1 cellular context compared by ENCODE assay signal in the genomic region with DNA sequence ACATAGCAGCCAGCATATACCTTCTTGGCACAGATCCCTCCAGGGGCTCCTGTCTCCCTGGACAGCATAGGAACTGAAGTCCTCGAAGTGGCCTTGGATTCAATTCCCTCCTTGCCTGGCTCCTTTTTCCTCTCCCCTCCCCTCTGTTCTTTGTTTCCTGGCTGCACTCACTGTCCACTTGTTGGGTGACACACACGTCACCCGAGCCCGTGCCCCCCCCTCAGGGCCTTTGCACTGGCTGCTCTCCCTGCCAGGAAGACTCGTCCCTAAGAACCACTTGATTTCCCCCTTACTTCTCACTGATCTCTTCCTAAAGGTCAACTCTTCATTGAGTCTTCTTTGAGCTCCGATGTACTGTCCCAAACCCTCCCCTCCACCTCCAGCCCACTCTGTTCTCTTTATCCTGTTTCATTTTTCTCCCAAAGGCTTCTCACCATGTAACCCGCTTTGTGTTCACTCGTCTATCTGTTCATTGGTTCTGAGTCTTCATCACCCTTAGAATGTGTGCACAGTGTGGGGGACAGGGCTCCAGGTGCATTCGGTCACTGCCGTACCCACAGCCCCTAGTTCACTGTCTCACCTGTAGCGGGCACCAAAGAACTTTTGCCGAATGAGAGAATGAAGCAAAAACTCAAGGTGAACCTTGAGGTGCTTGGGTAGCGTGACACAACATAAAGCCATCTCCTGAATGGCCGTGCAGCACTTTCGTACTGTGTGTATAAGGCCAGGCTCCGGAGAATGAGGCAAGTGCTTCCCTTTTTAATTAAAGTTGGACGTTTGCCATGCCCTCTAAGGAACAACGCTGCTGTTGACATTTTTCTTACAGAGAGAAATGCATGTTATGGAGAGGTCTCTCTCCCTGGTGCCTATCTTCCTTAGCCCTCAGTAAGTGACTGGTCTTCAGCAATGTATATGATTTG.
TF ChIP-seq lines count a peak whose summit lies in the region.

No MANE protein-coding gene starts in this region.

TF ChIP-seq in SK-N-SH, 30 proteins besides CTCF, POLR2A, EP300 and RAD21 (continued from another document):
- TF ChIP-seq, protein P1, sequence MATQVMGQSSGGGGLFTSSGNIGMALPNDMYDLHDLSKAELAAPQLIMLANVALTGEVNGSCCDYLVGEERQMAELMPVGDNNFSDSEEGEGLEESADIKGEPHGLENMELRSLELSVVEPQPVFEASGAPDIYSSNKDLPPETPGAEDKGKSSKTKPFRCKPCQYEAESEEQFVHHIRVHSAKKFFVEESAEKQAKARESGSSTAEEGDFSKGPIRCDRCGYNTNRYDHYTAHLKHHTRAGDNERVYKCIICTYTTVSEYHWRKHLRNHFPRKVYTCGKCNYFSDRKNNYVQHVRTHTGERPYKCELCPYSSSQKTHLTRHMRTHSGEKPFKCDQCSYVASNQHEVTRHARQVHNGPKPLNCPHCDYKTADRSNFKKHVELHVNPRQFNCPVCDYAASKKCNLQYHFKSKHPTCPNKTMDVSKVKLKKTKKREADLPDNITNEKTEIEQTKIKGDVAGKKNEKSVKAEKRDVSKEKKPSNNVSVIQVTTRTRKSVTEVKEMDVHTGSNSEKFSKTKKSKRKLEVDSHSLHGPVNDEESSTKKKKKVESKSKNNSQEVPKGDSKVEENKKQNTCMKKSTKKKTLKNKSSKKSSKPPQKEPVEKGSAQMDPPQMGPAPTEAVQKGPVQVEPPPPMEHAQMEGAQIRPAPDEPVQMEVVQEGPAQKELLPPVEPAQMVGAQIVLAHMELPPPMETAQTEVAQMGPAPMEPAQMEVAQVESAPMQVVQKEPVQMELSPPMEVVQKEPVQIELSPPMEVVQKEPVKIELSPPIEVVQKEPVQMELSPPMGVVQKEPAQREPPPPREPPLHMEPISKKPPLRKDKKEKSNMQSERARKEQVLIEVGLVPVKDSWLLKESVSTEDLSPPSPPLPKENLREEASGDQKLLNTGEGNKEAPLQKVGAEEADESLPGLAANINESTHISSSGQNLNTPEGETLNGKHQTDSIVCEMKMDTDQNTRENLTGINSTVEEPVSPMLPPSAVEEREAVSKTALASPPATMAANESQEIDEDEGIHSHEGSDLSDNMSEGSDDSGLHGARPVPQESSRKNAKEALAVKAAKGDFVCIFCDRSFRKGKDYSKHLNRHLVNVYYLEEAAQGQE (IDR thresholded peaks at IDR 0.05; ENCODE audit: low read depth, low read length), result no peak
- TF ChIP-seq ELF1 (IDR thresholded peaks at IDR 0.05), result no peak
- no peak for TF ChIP-seq RFX5 (IDR thresholded peaks at IDR 0.05; ENCODE audit: low read length)
- no peak for TF ChIP-seq FOXM1 (IDR thresholded peaks at IDR 0.05; ENCODE audit: low read depth)
- no peak for TF ChIP-seq TAF1 (IDR thresholded peaks at IDR 0.05; ENCODE audit: borderline replicate concordance, low read depth, low read length)
- TF ChIP-seq SIN3A (IDR thresholded peaks at IDR 0.05; ENCODE audit: borderline replicate concordance, low read depth, low read length), result no peak
- TF ChIP-seq GATA2 (CRISPR knock-in tag; IDR thresholded peaks at IDR 0.05), result no peak
- TF ChIP-seq POLR2AphosphoS5 (IDR thresholded peaks at IDR 0.05; ENCODE audit: low read depth, low read length), result no peak
- TF ChIP-seq, protein P2, sequence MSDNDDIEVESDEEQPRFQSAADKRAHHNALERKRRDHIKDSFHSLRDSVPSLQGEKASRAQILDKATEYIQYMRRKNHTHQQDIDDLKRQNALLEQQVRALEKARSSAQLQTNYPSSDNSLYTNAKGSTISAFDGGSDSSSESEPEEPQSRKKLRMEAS (IDR thresholded peaks at IDR 0.05; ENCODE audit: low read depth), result no peak
- no peak for TF ChIP-seq CHD2 (IDR thresholded peaks at IDR 0.05; ENCODE audit: low read length, partially characterized antibody)
